Comparison of ENCODE assay signal across 12 cellular contexts in the genomic region with DNA sequence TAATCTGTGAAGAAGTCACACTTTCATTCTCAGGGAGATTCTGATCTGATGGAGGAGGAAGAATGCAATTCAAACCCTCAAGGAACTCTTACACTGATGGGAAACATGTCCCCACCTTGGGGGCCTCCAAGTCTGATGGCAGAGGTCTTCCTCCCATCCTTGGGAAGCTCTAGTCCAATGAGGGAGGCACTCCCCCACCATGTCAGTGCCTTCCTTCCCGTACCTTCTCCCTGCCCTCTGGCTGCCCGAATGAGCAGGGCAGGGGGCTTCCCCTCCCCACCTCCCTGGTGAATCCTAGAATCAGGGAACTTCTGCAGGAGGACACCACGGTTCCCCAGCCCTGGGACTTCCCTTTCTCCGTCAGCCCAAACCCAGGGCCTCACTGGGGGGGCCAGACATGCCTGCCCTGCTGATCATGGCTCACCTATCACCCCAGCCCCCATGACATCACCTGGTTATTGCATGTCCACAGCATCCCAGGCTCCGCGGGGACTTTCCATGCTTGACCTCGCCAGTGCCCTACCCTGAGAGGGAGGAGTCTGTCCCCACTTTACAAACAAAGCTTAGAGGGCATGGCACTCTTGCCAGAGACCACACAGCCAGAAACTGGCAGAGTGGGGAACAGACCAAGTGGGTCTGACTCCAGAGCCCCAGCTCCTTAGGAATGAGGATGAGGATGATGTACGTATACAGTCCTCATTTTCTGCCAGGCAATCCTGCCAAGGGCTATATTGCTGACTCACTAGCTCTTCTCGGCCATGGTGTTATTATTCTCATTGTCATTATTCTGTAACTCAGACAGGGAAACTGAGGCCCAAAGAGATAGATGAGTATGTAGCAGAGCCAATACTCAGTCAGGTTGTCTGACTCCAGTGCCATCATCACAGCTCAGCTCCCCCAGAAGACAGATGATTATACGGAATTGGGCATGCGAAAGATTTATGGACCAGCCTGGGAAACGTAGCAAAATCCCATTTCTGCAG. TPM values are rescaled to one million over a fixed set of nuclear protein-coding genes. Genes with fewer than 3 reads are reported as not detected.
DNase-seq lines count a peak whose midpoint lies in the region; TF ChIP-seq lines count a peak whose summit lies in the region.
"Had no signal": no experiment of that assay in that cellular context is flagged by ENCODE, and none has a peak within 500 bp of the region (broad histone marks: within the 10 kb centered on the region; RNA-seq: fewer than 3 reads in every experiment).

No MANE protein-coding gene starts in this region.

- no peak overlapping the region for H3K4me3 ChIP-seq in GM12865 (ENCODE audit: low read depth, low read length)

- DNase-seq in GM12865 (ENCODE audit: low read depth) = peak; percentile 40
- peak; percentile 17 for DNase-seq in MV-4-11 (lab: John Stamatoyannopoulos, UW)
- peak; percentile 86 for DNase-seq in glomerular visceral epithelial cell (ENCODE audit: extremely low spot score)
- peak; percentile 77 for DNase-seq in renal cortical epithelial cell (ENCODE audit: low read depth)
- no peak for DNase-seq in T1000 (lab: John Stamatoyannopoulos, UW)
- no peak for DNase-seq in activated CD4-positive, alpha-beta T cell treated with anti-CD3 and anti-CD28 coated beads for 1 hour
- no peak for DNase-seq in GM19240 (ENCODE audit: insufficient read length, low spot score)
- DNase-seq in NCI-H1694 treated with DMSO at 0.1 percent for 48 hours (lab: John Stamatoyannopoulos, UW) = no peak
- DNase-seq: activated CD4-positive, alpha-beta T cell treated with anti-CD3 and anti-CD28 coated beads, Interleukin-2, amount 10 ng/mL, durations not matched to agents 7 days and 5 days; CD8-positive, alpha-beta T cell; SK-N-SH had no signal

- no peak for TF ChIP-seq CTCF in GM12865 (IDR thresholded peaks at IDR 0.05; ENCODE audit: insufficient read depth, low read depth, low read length, missing control alignments)

RNA-seq across cellular contexts. Expression of gene BCL3, which starts 9.6 kb away (rescaled TPM):
- total RNA-seq in renal cortical epithelial cell = 2.3 and 10.8 TPM in 2 replicates

RNA-seq across cellular contexts. Expression of gene CBLC, which starts 38.8 kb away (rescaled TPM):
- 2.4 and 23.1 TPM in 2 replicates for total RNA-seq in renal cortical epithelial cell
- total RNA-seq: activated CD4-positive, alpha-beta T cell treated with anti-CD3 and anti-CD28 coated beads, Interleukin-2, amount 10 ng/mL, durations not matched to agents 7 days and 5 days; CD8-positive, alpha-beta T cell; neural crest cell had no signal

RNA-seq across cellular contexts. Expression of gene CEACAM16, which starts 39.9 kb away (rescaled TPM):
- total RNA-seq in renal cortical epithelial cell = not detected in 2 replicates
- total RNA-seq: activated CD4-positive, alpha-beta T cell treated with anti-CD3 and anti-CD28 coated beads, Interleukin-2, amount 10 ng/mL, durations not matched to agents 7 days and 5 days; CD8-positive, alpha-beta T cell; neural crest cell had no signal

Comparison
In these comparisons a context has a peak if more than half of its experiments do, and no peak if none do; other contexts are left out.
1. DNase-seq: peak in GM12865 (single experiment), MV-4-11 (single experiment), glomerular visceral epithelial cell (single experiment) and renal cortical epithelial cell (single experiment); none in T1000 (single experiment), activated CD4-positive, alpha-beta T cell treated with anti-CD3 and anti-CD28 coated beads for 1 hour (single experiment), GM19240 (single experiment) and NCI-H1694 treated with DMSO at 0.1 percent for 48 hours (single experiment).